In genomic region chr6:37489697-37490336, GRCh38 we compare ENCODE assay signal across 8 cellular contexts. TPM values are rescaled to one million over a fixed set of nuclear protein-coding genes. Genes with fewer than 3 reads are reported as not detected.
DNase-seq lines count a peak whose midpoint lies in the region; ATAC-seq and TF ChIP-seq lines count a peak whose summit lies in the region.

No MANE protein-coding gene starts in this region.

- H3K27ac Mint-ChIP-seq in T-helper 2 cell treated with Interferon-gamma antibody and Interleukin-4, amounts not matched to agents 5 μg/mL and 100 μg/mL, for 36 hours = peak overlapping the region; percentile 31
- peak overlapping the region; percentile 83 to 97 for H3K27ac Mint-ChIP-seq in stimulated activated naive CD8-positive, alpha-beta T cell treated with anti-CD3 and anti-CD28 coated beads, Interleukin-15, amount 100 ng/mL, for 72 hours

- H3K4me3 Mint-ChIP-seq in T-helper 2 cell treated with Interferon-gamma antibody and Interleukin-4, amounts not matched to agents 5 μg/mL and 100 μg/mL, for 36 hours = no peak overlapping the region
- H3K4me3 Mint-ChIP-seq in stimulated activated naive CD8-positive, alpha-beta T cell treated with anti-CD3 and anti-CD28 coated beads, Interleukin-15, amount 100 ng/mL, for 72 hours = peak overlapping the region; percentile 46 to 77

- no peaks in the 10 kb centered on the region for H3K27me3 Mint-ChIP-seq in T-helper 2 cell treated with Interferon-gamma antibody and Interleukin-4, amounts not matched to agents 5 μg/mL and 100 μg/mL, for 36 hours (ENCODE audit: low read depth)
- H3K27me3 Mint-ChIP-seq in stimulated activated naive CD8-positive, alpha-beta T cell treated with anti-CD3 and anti-CD28 coated beads, Interleukin-15, amount 100 ng/mL, for 72 hours = no peaks in the 10 kb centered on the region

- peak; percentile 56 for DNase-seq in Right ventricle myocardium superior
- DNase-seq in cardiac septum (ENCODE audit: low spot score) = no peak
- DNase-seq in T-helper 2 cell treated with Interferon-gamma antibody and Interleukin-4, amounts not matched to agents 5 μg/mL and 100 μg/mL, for 36 hours (ENCODE audit: low spot score) = no peak
- DNase-seq in foreskin fibroblast = peak in 1 of 2 donors; percentile 36
- DNase-seq in stimulated activated naive CD8-positive, alpha-beta T cell treated with anti-CD3 and anti-CD28 coated beads, Interleukin-15, amount 100 ng/mL, for 72 hours = peak in 1 of 2 donors; percentile 31
- DNase-seq in ecto neural progenitor cell (ENCODE audit: low spot score) = no peak

- no peak overlapping the region for H3K4me3 ChIP-seq in foreskin fibroblast (ENCODE audit: low read depth in 1 of 2, low read length in 2 of 2)

- ATAC-seq in Right ventricle myocardium superior (ENCODE audit: poor library complexity) (peak; percentile 65), HG02840 (IDR thresholded peaks at IDR 0.05; ENCODE audit: low FRiP score, unreplicated experiment) (no peak), GM19467 (IDR thresholded peaks at IDR 0.05; ENCODE audit: unreplicated experiment) (no peak)
- ATAC-seq in stimulated activated naive CD8-positive, alpha-beta T cell treated with anti-CD3 and anti-CD28 coated beads, Interleukin-15, amount 100 ng/mL, for 72 hours = peak; percentile 75

- H3K36me3 Mint-ChIP-seq in T-helper 2 cell treated with Interferon-gamma antibody and Interleukin-4, amounts not matched to agents 5 μg/mL and 100 μg/mL, for 36 hours (ENCODE audit: low read depth) = peaks cover 11% of the 10 kb centered on the region

- H3K4me1 Mint-ChIP-seq in T-helper 2 cell treated with Interferon-gamma antibody and Interleukin-4, amounts not matched to agents 5 μg/mL and 100 μg/mL, for 36 hours (ENCODE audit: low read depth) = peaks cover 23% of the 10 kb centered on the region
- H3K4me1 Mint-ChIP-seq in stimulated activated naive CD8-positive, alpha-beta T cell treated with anti-CD3 and anti-CD28 coated beads, Interleukin-15, amount 100 ng/mL, for 72 hours = peaks cover 71% of the 10 kb centered on the region

- no peaks in the 10 kb centered on the region for H3K9me3 Mint-ChIP-seq in T-helper 2 cell treated with Interferon-gamma antibody and Interleukin-4, amounts not matched to agents 5 μg/mL and 100 μg/mL, for 36 hours
- no peaks in the 10 kb centered on the region for H3K9me3 Mint-ChIP-seq in stimulated activated naive CD8-positive, alpha-beta T cell treated with anti-CD3 and anti-CD28 coated beads, Interleukin-15, amount 100 ng/mL, for 72 hours

- intact Hi-C loops in Right ventricle myocardium superior (cut with DNase I) (loop anchor here (5.0 kb wide), 1 partner anchor 77 kb away; no protein-coding TSS in a partner anchor), cardiac septum (cut with DNase I) (no loop called here)

- peak; percentile 14 for TF ChIP-seq CTCF in foreskin fibroblast (IDR thresholded peaks at IDR 0.05; ENCODE audit: low read depth, low read length)

RNA-seq across cellular contexts. Expression of gene CCDC167, which starts 9.9 kb away (rescaled TPM):
- 24.4 TPM for total RNA-seq in Right ventricle myocardium superior
- total RNA-seq in cardiac septum = 28.0 TPM

RNA-seq across cellular contexts. Expression of gene CMTR1, which starts 56.8 kb away (rescaled TPM):
- total RNA-seq in Right ventricle myocardium superior (29.0 TPM), cardiac septum (30.4 TPM)

Comparison
In these comparisons a context has a peak if more than half of its experiments do, and no peak if none do; other contexts are left out.
1. ATAC-seq: peak in Right ventricle myocardium superior (single experiment) and stimulated activated naive CD8-positive, alpha-beta T cell treated with anti-CD3 and anti-CD28 coated beads, Interleukin-15, amount 100 ng/mL, for 72 hours (single experiment); none in HG02840 (single experiment) and GM19467 (single experiment).